8 cellular contexts compared by ENCODE assay signal in the genomic region with DNA sequence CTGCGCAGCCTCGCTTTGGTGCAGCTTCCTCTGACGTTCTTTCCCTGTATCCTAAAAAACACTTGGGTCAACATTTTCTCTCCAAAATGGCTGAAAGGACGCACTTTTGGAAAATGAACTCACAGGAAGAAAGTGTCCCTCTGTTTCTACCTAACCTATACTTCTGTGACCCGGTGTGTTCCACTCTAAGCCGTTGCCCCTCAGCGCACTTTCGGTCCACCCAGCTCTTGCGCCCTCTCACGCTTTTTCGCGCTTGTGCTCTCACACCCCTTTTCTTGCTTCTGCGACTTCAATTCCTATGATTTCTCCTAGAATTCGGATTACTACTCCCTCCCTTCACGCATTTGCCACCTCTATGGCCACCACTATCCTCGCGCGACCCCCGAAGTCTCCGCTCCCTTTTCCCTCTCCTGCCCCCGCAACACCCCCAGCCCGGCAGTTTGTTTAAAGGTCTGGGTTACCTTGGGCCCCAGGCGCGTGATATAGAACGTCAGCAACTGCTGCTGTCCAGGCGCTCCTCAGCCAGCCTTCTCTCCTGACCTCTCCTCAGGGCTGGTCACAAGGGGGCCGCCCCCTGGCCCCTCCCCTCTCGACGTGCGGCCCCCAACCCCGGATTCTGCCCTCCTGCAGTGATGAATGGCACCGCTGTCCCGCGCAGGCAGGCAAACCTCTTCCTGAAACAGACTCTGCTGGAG. TPM values are rescaled to one million over a fixed set of nuclear protein-coding genes. Genes with fewer than 3 reads are reported as not detected.
DNase-seq lines count a peak whose midpoint lies in the region; ATAC-seq and TF ChIP-seq lines count a peak whose summit lies in the region.

A gene (minus strand): TSS at position 534 of the 695 bp plus-strand sequence. CDS start 909 bp downstream, outside the sequence.

- H3K4me3 Mint-ChIP-seq in activated T-helper 17 cell treated with anti-CD3 and anti-CD28 coated beads, Interleukin-2, amount 50 U/mL, for 72 hours: peak within 1 kb of the TSS; percentile 94
- H3K4me3 Mint-ChIP-seq in neural crest cell: peak within 1 kb of the TSS; percentile 92

- no peaks in the 10 kb centered on the region for H3K4me1 Mint-ChIP-seq in activated T-helper 17 cell treated with anti-CD3 and anti-CD28 coated beads, Interleukin-2, amount 50 U/mL, for 72 hours
- peaks cover 20% of the 10 kb centered on the region for H3K4me1 Mint-ChIP-seq in neural crest cell

- no peaks in the 10 kb centered on the region; the same call in 1 of the 2 replicates for H3K36me3 ChIP-seq in H7 (replicated peaks; ENCODE audit: control insufficient read depth, insufficient read depth, low read length)

- peak within 1 kb of the TSS; percentile 54 for H3K4me3 ChIP-seq in H7 (ENCODE audit: insufficient read depth, low read depth, low read length)
- peak within 1 kb of the TSS; percentile 70 for H3K4me3 ChIP-seq in NB4 (ENCODE audit: low read depth, low read length)

- peak; percentile 52 for ATAC-seq in activated T-helper 17 cell treated with anti-CD3 and anti-CD28 coated beads, Interleukin-2, amount 50 U/mL, for 72 hours (replicated peaks)

- no peaks in the 10 kb centered on the region for H3K27me3 Mint-ChIP-seq in activated T-helper 17 cell treated with anti-CD3 and anti-CD28 coated beads, Interleukin-2, amount 50 U/mL, for 72 hours
- H3K27me3 Mint-ChIP-seq in neural crest cell (ENCODE audit: low read depth): no peaks in the 10 kb centered on the region

- TF ChIP-seq CTCF in NB4 (IDR thresholded peaks at IDR 0.05; ENCODE audit: low read depth, low read length) (no peak), neural crest cell (conservative IDR thresholded peaks at IDR 0.05) (peak; percentile 32)

- no peaks in the 10 kb centered on the region for H3K27me3 ChIP-seq in H7 (ENCODE audit: control insufficient read depth, insufficient read depth, low read length)

- no peaks in the 10 kb centered on the region for H3K9me3 Mint-ChIP-seq in activated T-helper 17 cell treated with anti-CD3 and anti-CD28 coated beads, Interleukin-2, amount 50 U/mL, for 72 hours
- H3K9me3 Mint-ChIP-seq in neural crest cell: peaks cover 6% of the 10 kb centered on the region

- peak within 1 kb of the TSS; percentile 94 for H3K27ac Mint-ChIP-seq in activated T-helper 17 cell treated with anti-CD3 and anti-CD28 coated beads, Interleukin-2, amount 50 U/mL, for 72 hours
- peak within 1 kb of the TSS; percentile 96 for H3K27ac Mint-ChIP-seq in neural crest cell (ENCODE audit: unreplicated experiment)

- TF ChIP-seq POLR2A in NB4 (IDR thresholded peaks at IDR 0.05; ENCODE audit: extremely low read depth, insufficient read length): no peak

- no peaks in the 10 kb centered on the region for H3K36me3 Mint-ChIP-seq in activated T-helper 17 cell treated with anti-CD3 and anti-CD28 coated beads, Interleukin-2, amount 50 U/mL, for 72 hours (ENCODE audit: low read depth)
- H3K36me3 Mint-ChIP-seq in neural crest cell (ENCODE audit: low read depth): peaks cover 17% of the 10 kb centered on the region

- DNase-seq in NCI-H2081 treated with DMSO at 0.1 percent for 48 hours (lab: John Stamatoyannopoulos, UW) (peak; percentile 0), NCI-H2081 (lab: John Stamatoyannopoulos, UW) (no peak), H7 (peak; percentile 79), NB4 (ENCODE audit: low read depth) (peak; percentile 55), foreskin melanocyte (peak; percentile 56), neural crest cell (ENCODE audit: low read depth, low spot score) (peak; percentile 24), SKM-1 (lab: John Stamatoyannopoulos, UW; ENCODE audit: unreplicated experiment) (no peak)

RNA-seq across cellular contexts. Expression of the gene that starts here (rescaled TPM):
- 6.6 and 6.7 TPM in 2 replicates for total RNA-seq in H7 (2014; rRNA removed; shearing (Covaris generic))
- 1 to 10 TPM; 2.0 to 3.0 TPM for total RNA-seq in activated T-helper 17 cell treated with anti-CD3 and anti-CD28 coated beads, Interleukin-2, amount 50 U/mL, for 72 hours
- 9.4 and 9.9 TPM in 2 replicates for total RNA-seq in neural crest cell

Comparison
In these comparisons a context has a peak if more than half of its experiments do, and no peak if none do; other contexts are left out.
1. DNase-seq: peak in NCI-H2081 treated with DMSO at 0.1 percent for 48 hours (single experiment), H7 (single experiment), NB4 (single experiment), foreskin melanocyte (single experiment) and neural crest cell (single experiment); none in NCI-H2081 (0 of 2) and SKM-1 (single experiment).